In the genomic region with DNA sequence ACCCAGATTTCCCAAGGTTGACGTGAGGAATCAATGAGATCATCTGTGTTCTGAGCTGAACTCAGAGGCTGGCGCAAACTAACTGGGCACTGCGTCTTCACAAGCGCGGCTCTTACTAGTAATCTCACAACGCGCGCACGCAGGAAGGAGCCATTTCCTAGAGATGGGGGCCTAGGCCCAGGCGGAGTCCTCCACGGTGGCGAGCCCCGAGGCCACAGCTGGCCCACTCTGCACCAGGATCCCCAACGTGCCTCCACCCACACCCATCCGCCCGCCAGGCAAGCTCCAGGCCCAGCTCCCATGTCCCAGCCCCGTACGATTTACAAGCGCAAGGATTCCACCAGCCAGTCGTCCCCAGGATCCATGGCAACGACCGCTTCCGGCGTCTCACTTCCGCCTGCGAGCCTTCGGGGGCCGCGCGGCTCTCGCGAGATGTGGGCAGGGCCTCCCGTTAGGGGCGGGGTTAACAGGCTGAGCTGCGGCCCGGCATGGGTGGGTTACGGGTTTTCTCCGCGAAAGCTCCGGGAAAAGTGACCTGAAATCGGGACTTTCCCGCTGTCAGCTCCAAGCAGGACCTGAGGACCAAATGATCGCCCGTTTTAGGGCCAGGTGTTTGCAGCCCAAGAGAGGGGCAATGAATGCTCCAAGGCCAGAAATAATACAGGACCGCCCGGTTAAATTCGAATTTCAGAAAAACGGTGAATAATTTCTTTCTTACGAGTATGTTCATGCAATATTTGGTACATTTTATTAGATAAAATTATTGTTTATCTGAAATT, we compare ENCODE assay signal across 8 cellular contexts. TPM values are rescaled to one million over a fixed set of nuclear protein-coding genes. Genes with fewer than 3 reads are reported as not detected.
A peak's percentile ranks its signal among the peaks of the same experiment; 100 is the strongest.
DNase-seq lines count a peak whose midpoint lies in the region; ATAC-seq and TF ChIP-seq lines count a peak whose summit lies in the region.

A gene (minus strand): TSS at position 374 of the 779 bp plus-strand sequence. CDS start 9 bp downstream, at position 365.

- peak; percentile 85 for ATAC-seq in HG03432 (IDR thresholded peaks at IDR 0.05; ENCODE audit: unreplicated experiment)

- H3K27ac ChIP-seq in colonic mucosa = peak within 1 kb of the TSS; percentile 86

- no peaks in the 10 kb centered on the region for H3K9me3 ChIP-seq in colonic mucosa

- intact Hi-C loops in colonic mucosa (cut with DNase I) = loop anchor here (10.0 kb wide), 1 partner anchor 61 kb away; a partner anchor contains a TSS

- no peaks in the 10 kb centered on the region for H3K27me3 ChIP-seq in colonic mucosa

- DNase-seq in AG20443 (ENCODE audit: low spot score) (peak; percentile 96), NCI-H524 treated with DMSO at 0.1 percent for 48 hours (lab: John Stamatoyannopoulos, UW) (peak; percentile 73), colonic mucosa (peak; percentile 99), kidney tubule cell (ENCODE audit: low spot score) (peak; percentile 95)
- peak; percentile 98 for DNase-seq in activated CD4-positive, alpha-beta T cell treated with anti-CD3 and anti-CD28 coated beads for 48 hours
- peak; percentile 95 to 96 (median 96) for DNase-seq in stimulated activated CD4-positive, alpha-beta T cell treated with anti-CD3 and anti-CD28 coated beads, Interleukin-1b, Interleukin-23, amount 100 ng/mL, for 24 hours (ENCODE audit: low read depth in 4 of 4, low spot score in 1 of 4)

- no peaks in the 10 kb centered on the region for H3K36me3 ChIP-seq in colonic mucosa

- H3K4me3 ChIP-seq in colonic mucosa = peak within 1 kb of the TSS; percentile 81

- H3K9ac ChIP-seq in colonic mucosa (ENCODE audit: low read depth in 2 of 2, low read length in 2 of 2) = peak within 1 kb of the TSS; percentile 80 to 82

- no peak for TF ChIP-seq CTCF in colonic mucosa (IDR thresholded peaks at IDR 0.05)

- peak; percentile 70 for TF ChIP-seq POLR2A in GM19099 (IDR thresholded peaks at IDR 0.05; ENCODE audit: extremely low read depth, insufficient read length, low read depth)

- peaks cover 5% of the 10 kb centered on the region for H3K4me1 ChIP-seq in colonic mucosa

RNA-seq across cellular contexts. Expression of the gene that starts here (rescaled TPM):
- 10 to 100 TPM; 15.3 to 24.3 TPM for total RNA-seq in colonic mucosa

Comparison
In these comparisons a context has a peak if more than half of its experiments do, and no peak if none do; other contexts are left out.
1. Peak in every context shown above with its lines: DNase-seq, ATAC-seq, H3K4me3 ChIP-seq and H3K27ac ChIP-seq.